Comparison of ENCODE assay signal across 14 cellular contexts in genomic region chr15:100125627-100126231, GRCh38.
A peak's percentile ranks its signal among the peaks of the same experiment; 100 is the strongest.
DNase-seq lines count a peak whose midpoint lies in the region; ATAC-seq and TF ChIP-seq lines count a peak whose summit lies in the region.
"Had no signal": no experiment of that assay in that cellular context is flagged by ENCODE, and none has a peak within 500 bp of the region (broad histone marks: within the 10 kb centered on the region; RNA-seq: fewer than 3 reads in every experiment).

No MANE protein-coding gene starts in this region.

- peaks cover 0 to 21% (median 16%) of the 10 kb centered on the region in 12 donors for H3K9me3 ChIP-seq in heart left ventricle
- peaks cover 8 to 22% (median 13%) of the 10 kb centered on the region in 4 donors for H3K9me3 ChIP-seq in upper lobe of left lung
- H3K9me3 ChIP-seq: neutrophil had no signal

- peaks cover 5% of the 10 kb centered on the region for H3K4me1 Mint-ChIP-seq in chondrocyte (ENCODE audit: low read depth)
- peaks cover 34% of the 10 kb centered on the region for H3K4me1 Mint-ChIP-seq in nephron
- H3K4me1 Mint-ChIP-seq: CD4-positive, CD25-positive, alpha-beta regulatory T cell had no signal

- no peak for TF ChIP-seq CTCF in chondrocyte (IDR thresholded peaks at IDR 0.05)
- TF ChIP-seq CTCF in heart left ventricle (IDR thresholded peaks at IDR 0.05): no peak
- TF ChIP-seq CTCF in nephron (IDR thresholded peaks at IDR 0.05; ENCODE audit: unreplicated experiment in 3 of 3): no peak
- no peak for TF ChIP-seq CTCF in upper lobe of left lung (IDR thresholded peaks at IDR 0.05)

- DNase-seq in chondrocyte (ENCODE audit: low spot score) (no peak), heart left ventricle (peak in 4 of 5 donors; percentile 52 to 83 (median 72)), upper lobe of left lung (peak in 1 of 2 donors; percentile 27), SW480 (ENCODE audit: low spot score) (no peak), NCI-H1930 (lab: John Stamatoyannopoulos, UW) (no peak)
- DNase-seq in activated CD4-positive, CD25-positive, alpha-beta regulatory T cell treated with anti-CD3 and anti-CD28 coated beads, Interleukin-2, amount 50 U/mL, for 72 hours: no peak
- DNase-seq: activated CD8-positive, alpha-beta memory T cell treated with anti-CD3 and anti-CD28 coated beads for 24 hours; activated gamma-delta T cell; CD4-positive, CD25-positive, alpha-beta regulatory T cell; HCEC 1CT; KBM-7 had no signal

- H3K4me1 ChIP-seq in heart left ventricle (peaks cover 0 to 14% (median 0%) of the 10 kb centered on the region in 12 donors), upper lobe of left lung (peaks cover 0 to 4% (median 2%) of the 10 kb centered on the region in 4 donors)

- H3K27me3 ChIP-seq in heart left ventricle (no peaks in the 10 kb centered on the region), upper lobe of left lung (no peaks in the 10 kb centered on the region)
- H3K27me3 ChIP-seq: neutrophil had no signal

- H3K4me3 ChIP-seq in heart left ventricle: no peak overlapping the region
- no peak overlapping the region for H3K4me3 ChIP-seq in upper lobe of left lung

- peak; percentile 57 to 93 (median 88) for ATAC-seq in heart left ventricle
- ATAC-seq in upper lobe of left lung (ENCODE audit: low FRiP score in 2 of 2): peak; percentile 56 to 68
- ATAC-seq: SK-N-SH treated with all-trans-retinoic acid at 6 μM for 48 hours had no signal

- H3K36me3 ChIP-seq in heart left ventricle (no peaks in the 10 kb centered on the region), upper lobe of left lung (no peaks in the 10 kb centered on the region)
- H3K36me3 ChIP-seq: neutrophil had no signal

- WGBS in heart left ventricle, 4 donors: 62 to 73% (median 67%) methylated on average over 15 of the region's 15 CpGs
- WGBS in upper lobe of left lung, 2 donors: 71 to 73% methylated on average over 10 to 15 of the region's 15 CpGs

- peak overlapping the region; percentile 27 for H3K27ac Mint-ChIP-seq in chondrocyte (ENCODE audit: unreplicated experiment)
- peak overlapping the region; percentile 51 to 77 (median 61) for H3K27ac Mint-ChIP-seq in nephron
- H3K27ac Mint-ChIP-seq: CD4-positive, CD25-positive, alpha-beta regulatory T cell had no signal

- H3K27ac ChIP-seq in heart left ventricle: peak overlapping the region in 9 of 12 donors; percentile 5 to 68 (median 51)
- H3K27ac ChIP-seq in upper lobe of left lung: no peak overlapping the region
- H3K27ac ChIP-seq: neutrophil had no signal

- TF ChIP-seq POLR2A in heart left ventricle (IDR thresholded peaks at IDR 0.05) (no peak), upper lobe of left lung (IDR thresholded peaks at IDR 0.05) (no peak)

- H3K9me3 Mint-ChIP-seq in chondrocyte (ENCODE audit: low read depth): peaks cover 15% of the 10 kb centered on the region
- peaks cover 14% of the 10 kb centered on the region for H3K9me3 Mint-ChIP-seq in nephron

- intact Hi-C loops in heart left ventricle (cut with DNase I): loop anchor here in 1 of 10 donors (10.0 kb wide), 1 partner anchor 161 kb away; no protein-coding TSS in a partner anchor

- TF ChIP-seq EP300 in upper lobe of left lung (IDR thresholded peaks at IDR 0.05): peak in 1 of 4 donors; percentile 51

- no peak overlapping the region for H3K4me3 Mint-ChIP-seq in chondrocyte (ENCODE audit: unreplicated experiment)
- peak overlapping the region in 1 of 3 experiments; percentile 23 for H3K4me3 Mint-ChIP-seq in nephron
- H3K4me3 Mint-ChIP-seq: CD4-positive, CD25-positive, alpha-beta regulatory T cell had no signal

- H3K36me3 Mint-ChIP-seq in chondrocyte (ENCODE audit: low read depth): peaks cover 8% of the 10 kb centered on the region
- H3K36me3 Mint-ChIP-seq in nephron (ENCODE audit: low read depth): peaks cover 8% of the 10 kb centered on the region

- no peaks in the 10 kb centered on the region for H3K27me3 Mint-ChIP-seq in chondrocyte (ENCODE audit: low read depth)
- H3K27me3 Mint-ChIP-seq in nephron (ENCODE audit: low read depth): peaks cover 6% of the 10 kb centered on the region
- H3K27me3 Mint-ChIP-seq: CD4-positive, CD25-positive, alpha-beta regulatory T cell had no signal

Comparison
In these comparisons a context has a peak if more than half of its experiments do, and no peak if none do; other contexts are left out.
1. DNase-seq: peak in heart left ventricle (4 of 5); none in chondrocyte (single experiment), activated CD4-positive, CD25-positive, alpha-beta regulatory T cell treated with anti-CD3 and anti-CD28 coated beads, Interleukin-2, amount 50 U/mL, for 72 hours (single experiment), SW480 (single experiment) and NCI-H1930 (0 of 2).
2. H3K27ac ChIP-seq: peak in heart left ventricle (9 of 12); none in upper lobe of left lung (0 of 4).